Comparison of ENCODE assay signal across 11 cellular contexts in genomic region chr7:116527521-116527920, GRCh38. TPM values are rescaled to one million over a fixed set of nuclear protein-coding genes. Genes with fewer than 3 reads are reported as not detected.
DNase-seq lines count a peak whose midpoint lies in the region; ATAC-seq and TF ChIP-seq lines count a peak whose summit lies in the region.
"Had no signal": no experiment of that assay in that cellular context is flagged by ENCODE, and none has a peak within 500 bp of the region (broad histone marks: within the 10 kb centered on the region; RNA-seq: fewer than 3 reads in every experiment).

No MANE protein-coding gene starts in this region.

- H3K27ac ChIP-seq in SJSA1 (peak overlapping the region; percentile 55), fibroblast of lung (ENCODE audit: insufficient read depth, low read length) (peak overlapping the region; percentile 86)

- H3K4me2 ChIP-seq in fibroblast of lung (ENCODE audit: extremely low read depth, insufficient read depth, low read length) (peak overlapping the region; percentile 95), skeletal muscle satellite cell (ENCODE audit: low read length) (peak overlapping the region; percentile 85)

- no peak for TF ChIP-seq CTCF in fibroblast of lung (conservative IDR thresholded peaks at IDR 0.05 in 1 of 2, IDR thresholded peaks at IDR 0.05 in 1 of 2; ENCODE audit: low read depth in 1 of 2, low read length in 2 of 2)

- H2AFZ ChIP-seq in fibroblast of lung (ENCODE audit: low read length), result no peak overlapping the region

- DNase-seq in SJSA1 (ENCODE audit: low read depth in 1 of 2, low spot score in 2 of 2) (no peak), fibroblast of lung (ENCODE audit: low read depth in 2 of 2) (peak; percentile 34 to 51), iPS-NIHi11 (ENCODE audit: low spot score) (no peak)
- no peak for DNase-seq in activated naive CD4-positive, alpha-beta T cell treated with anti-CD3 and anti-CD28 coated beads, Interleukin-2, amount 50 U/mL, for 72 hours (ENCODE audit: low spot score in 2 of 2)
- no peak for DNase-seq in activated CD4-positive, alpha-beta T cell treated with anti-CD3 and anti-CD28 coated beads for 48 hours
- no peak for DNase-seq in effector CD4-positive, alpha-beta T cell
- DNase-seq: NCI-H510A treated with DMSO at 0.1 percent for 48 hours had no signal

- H3K9ac ChIP-seq in ES-I3 (ENCODE audit: low read depth, low read length) (peak overlapping the region; percentile 84), fibroblast of lung (ENCODE audit: insufficient read depth, low read length) (peak overlapping the region; percentile 84), skeletal muscle satellite cell (ENCODE audit: low read depth, low read length) (peak overlapping the region; percentile 100)

- H3K36me3 ChIP-seq in ES-I3 (ENCODE audit: insufficient read depth, low read length) (no peaks in the 10 kb centered on the region), SJSA1 (peaks cover 55% of the 10 kb centered on the region), fibroblast of lung (ENCODE audit: control insufficient read depth, insufficient read depth, low read length) (peaks cover 8% of the 10 kb centered on the region), skeletal muscle satellite cell (ENCODE audit: insufficient read depth, low read length) (peaks cover 61% of the 10 kb centered on the region)

- H3K9me3 Mint-ChIP-seq in activated naive CD4-positive, alpha-beta T cell treated with anti-CD3 and anti-CD28 coated beads, Interleukin-2, amount 50 U/mL, for 72 hours, result no peaks in the 10 kb centered on the region
- H3K9me3 Mint-ChIP-seq: activated naive CD4-positive, alpha-beta T cell treated with anti-CD3 and anti-CD28 coated beads, Interleukin-2, amount 50 U/mL, for 24 hours had no signal

- H3K27ac Mint-ChIP-seq in activated naive CD4-positive, alpha-beta T cell treated with anti-CD3 and anti-CD28 coated beads, Interleukin-2, amount 50 U/mL, for 72 hours, result no peak overlapping the region
- H3K27ac Mint-ChIP-seq: activated naive CD4-positive, alpha-beta T cell treated with anti-CD3 and anti-CD28 coated beads, Interleukin-2, amount 50 U/mL, for 24 hours had no signal

- H3K4me1 ChIP-seq in ES-I3 (ENCODE audit: insufficient read depth, low read length), result peaks cover 28% of the 10 kb centered on the region
- peaks cover 56% of the 10 kb centered on the region for H3K4me1 ChIP-seq in SJSA1 (replicated peaks)
- peaks cover 4% of the 10 kb centered on the region for H3K4me1 ChIP-seq in fibroblast of lung (ENCODE audit: control insufficient read depth, extremely low read depth, insufficient read depth, low read length)
- H3K4me1 ChIP-seq in skeletal muscle satellite cell (ENCODE audit: control insufficient read depth, insufficient read depth, low read length), result peaks cover 49% of the 10 kb centered on the region

- no peaks in the 10 kb centered on the region for H4K20me1 ChIP-seq in fibroblast of lung (ENCODE audit: control insufficient read depth, extremely low read depth, insufficient read depth, low read length)

- H3K9me3 ChIP-seq in ES-I3 (ENCODE audit: control insufficient read depth, insufficient read depth, low read length), result no peaks in the 10 kb centered on the region
- H3K9me3 ChIP-seq in SJSA1 (replicated peaks), result no peaks in the 10 kb centered on the region
- no peaks in the 10 kb centered on the region for H3K9me3 ChIP-seq in fibroblast of lung (ENCODE audit: control insufficient read depth, insufficient read depth, low read depth, low read length)
- no peaks in the 10 kb centered on the region for H3K9me3 ChIP-seq in skeletal muscle satellite cell (replicated peaks; ENCODE audit: low read length)

- H3K79me2 ChIP-seq in fibroblast of lung (ENCODE audit: control insufficient read depth, insufficient read depth, low read length), result peaks cover 75% of the 10 kb centered on the region

- H3K36me3 Mint-ChIP-seq in activated naive CD4-positive, alpha-beta T cell treated with anti-CD3 and anti-CD28 coated beads, Interleukin-2, amount 50 U/mL, for 72 hours, result peaks cover 0 to 10% of the 10 kb centered on the region in 2 donors
- H3K36me3 Mint-ChIP-seq: activated naive CD4-positive, alpha-beta T cell treated with anti-CD3 and anti-CD28 coated beads, Interleukin-2, amount 50 U/mL, for 24 hours had no signal

- ATAC-seq in activated naive CD4-positive, alpha-beta T cell treated with anti-CD3 and anti-CD28 coated beads, Interleukin-2, amount 50 U/mL, for 72 hours, result no peak
- ATAC-seq: K562 had no signal

- H3K27me3 ChIP-seq in SJSA1 (replicated peaks), result no peaks in the 10 kb centered on the region
- H3K27me3 ChIP-seq in fibroblast of lung (ENCODE audit: control insufficient read depth, insufficient read depth, low read length), result no peaks in the 10 kb centered on the region
- H3K27me3 ChIP-seq in skeletal muscle satellite cell (ENCODE audit: control insufficient read depth, insufficient read depth, low read length), result no peaks in the 10 kb centered on the region

- H3K4me3 ChIP-seq in SJSA1, result peak overlapping the region; percentile 57; the same call in 1 of the 2 replicates
- peak overlapping the region; percentile 87 to 99 (median 93) for H3K4me3 ChIP-seq in fibroblast of lung (replicated peaks in 1 of 4; ENCODE audit: control extremely low read depth in 1 of 4, insufficient read depth in 1 of 4, low read depth in 3 of 4, low read length in 4 of 4)
- H3K4me3 ChIP-seq in skeletal muscle satellite cell (ENCODE audit: low read length), result peak overlapping the region; percentile 97
- H3K4me3 ChIP-seq: K562 had no signal

RNA-seq across cellular contexts. Expression of gene CAV1, which starts 2.7 kb away (rescaled TPM):
- total RNA-seq in SJSA1 (2014; rRNA removed; shearing (Covaris generic)), result 118 and 154 TPM in 2 replicates
- 174 and 461 TPM in 2 replicates for total RNA-seq in fibroblast of lung
- polyA plus RNA-seq in fibroblast of lung, result 1,245 and 1,327 TPM in 2 replicates
- polyA plus RNA-seq in fibroblast of lung (2012), result 881 and 940 TPM in 2 replicates
- 3,025 and 3,345 TPM in 2 replicates for polyA minus RNA-seq in fibroblast of lung (ENCODE audit: low replicate concordance)
- total RNA-seq in skeletal muscle satellite cell (2012; rRNA removed), result 1,125 and 1,633 TPM in 2 replicates
- not detected for total RNA-seq in activated naive CD4-positive, alpha-beta T cell treated with anti-CD3 and anti-CD28 coated beads, Interleukin-2, amount 50 U/mL, for 72 hours

RNA-seq across cellular contexts. Expression of gene CAV2, which starts 28.0 kb away (rescaled TPM):
- 130 and 204 TPM in 2 replicates for total RNA-seq in SJSA1 (2014; rRNA removed; shearing (Covaris generic))
- total RNA-seq in fibroblast of lung, result 60.1 and 119 TPM in 2 replicates
- polyA plus RNA-seq in fibroblast of lung, result 217 and 288 TPM in 2 replicates
- 118 and 133 TPM in 2 replicates for polyA plus RNA-seq in fibroblast of lung (2012)
- polyA minus RNA-seq in fibroblast of lung (ENCODE audit: low replicate concordance), result 162 and 212 TPM in 2 replicates
- 125 and 199 TPM in 2 replicates for total RNA-seq in skeletal muscle satellite cell (2012; rRNA removed)
- total RNA-seq in activated naive CD4-positive, alpha-beta T cell treated with anti-CD3 and anti-CD28 coated beads, Interleukin-2, amount 50 U/mL, for 72 hours, result under 1 TPM in 1 of 2 donors, not detected in 1; 0.12 TPM

Comparison
In these comparisons a context has a peak if more than half of its experiments do, and no peak if none do; other contexts are left out.
1. DNase-seq: peak in fibroblast of lung (2 of 2); none in SJSA1 (0 of 2), activated naive CD4-positive, alpha-beta T cell treated with anti-CD3 and anti-CD28 coated beads, Interleukin-2, amount 50 U/mL, for 72 hours (0 of 2), iPS-NIHi11 (single experiment), activated CD4-positive, alpha-beta T cell treated with anti-CD3 and anti-CD28 coated beads for 48 hours (single experiment) and effector CD4-positive, alpha-beta T cell (single experiment).
2. RNA of gene CAV1, which starts 2.7 kb away (total RNA-seq): 174 to 461 TPM in fibroblast of lung and 118 to 154 TPM in SJSA1; not detected in activated naive CD4-positive, alpha-beta T cell treated with anti-CD3 and anti-CD28 coated beads, Interleukin-2, amount 50 U/mL, for 72 hours; every median in the first group is over 100 times any median in the second.
3. RNA of gene CAV2, which starts 28.0 kb away (total RNA-seq): 130 to 204 TPM in SJSA1 and 60.1 to 119 TPM in fibroblast of lung; 0.12 TPM in activated naive CD4-positive, alpha-beta T cell treated with anti-CD3 and anti-CD28 coated beads, Interleukin-2, amount 50 U/mL, for 72 hours; every median in the first group is over 10 times any median in the second.
4. Peak in every context shown above with its lines, with median percentiles within 50 percentile points of each other: H3K9ac ChIP-seq and H3K4me3 ChIP-seq.